Comparison of ENCODE assay signal across 8 cellular contexts in genomic region chr10:72320676-72321247, GRCh38. TPM values are rescaled to one million over a fixed set of nuclear protein-coding genes. Genes with fewer than 3 reads are reported as not detected.
DNase-seq lines count a peak whose midpoint lies in the region; ATAC-seq and TF ChIP-seq lines count a peak whose summit lies in the region.

No MANE protein-coding gene starts in this region.

- no peaks in the 10 kb centered on the region for H3K27me3 ChIP-seq in left lung

- intact Hi-C loops in left lung (cut with DNase I): no loop called here

- peaks cover 42 to 98% of the 10 kb centered on the region in 2 donors for H3K4me1 ChIP-seq in left lung

- ATAC-seq in GM18868 (IDR thresholded peaks at IDR 0.05; ENCODE audit: unreplicated experiment): peak; percentile 61
- peak; percentile 64 for ATAC-seq in HG03039 (IDR thresholded peaks at IDR 0.05; ENCODE audit: unreplicated experiment)
- no peak for ATAC-seq in central memory CD8-positive, alpha-beta T cell (replicated peaks; ENCODE audit: extremely low read depth, poor library complexity, severe bottlenecking)
- ATAC-seq in left lung: peak; percentile 35

- no peak overlapping the region for H3K4me3 ChIP-seq in left lung

- DNase-seq in AG09319 (ENCODE audit: extremely low read depth, low read depth) (peak; percentile 99), NCI-H2107 treated with DMSO at 0.1 percent for 48 hours (lab: John Stamatoyannopoulos, UW; ENCODE audit: unreplicated experiment) (peak; percentile 93), UCSD-AML1 (lab: John Stamatoyannopoulos, UW; ENCODE audit: unreplicated experiment) (peak; percentile 89), left lung (peak in 1 of 2 donors; percentile 81)
- DNase-seq in central memory CD8-positive, alpha-beta T cell (ENCODE audit: low spot score in 2 of 2): no peak
- DNase-seq in stimulated activated CD4-positive, alpha-beta T cell treated with anti-CD3 and anti-CD28 coated beads, TNF-alpha, amount 100 ng/mL, for 4 hours (ENCODE audit: low read depth in 3 of 3): peak in 2 of 3 experiments; percentile 52 to 53

- TF ChIP-seq CTCF in AG09319 (IDR thresholded peaks at IDR 0.05; ENCODE audit: low read depth, low read length): no peak
- no peak for TF ChIP-seq CTCF in left lung (IDR thresholded peaks at IDR 0.05)

- H3K4me3 Mint-ChIP-seq in central memory CD8-positive, alpha-beta T cell: peak overlapping the region; percentile 63

- peak overlapping the region; percentile 95 for H3K27ac Mint-ChIP-seq in central memory CD8-positive, alpha-beta T cell (ENCODE audit: low read depth)

- peaks cover 47% of the 10 kb centered on the region for H3K4me1 Mint-ChIP-seq in central memory CD8-positive, alpha-beta T cell

- H3K27me3 Mint-ChIP-seq in central memory CD8-positive, alpha-beta T cell: no peaks in the 10 kb centered on the region

- H3K27ac ChIP-seq in left lung: peak overlapping the region; percentile 92 to 93

- no peaks in the 10 kb centered on the region for H3K9me3 ChIP-seq in left lung

- H3K36me3 ChIP-seq in left lung: no peaks in the 10 kb centered on the region

- H3K36me3 Mint-ChIP-seq in central memory CD8-positive, alpha-beta T cell (ENCODE audit: insufficient read depth): peaks cover 10% of the 10 kb centered on the region

- no peaks in the 10 kb centered on the region for H3K9me3 Mint-ChIP-seq in central memory CD8-positive, alpha-beta T cell

RNA-seq across cellular contexts. Expression of gene DNAJB12, which starts 34.0 kb away (rescaled TPM):
- 10 to 100 TPM; 30.9 to 38.9 TPM for total RNA-seq in left lung

RNA-seq across cellular contexts. Expression of gene DDIT4, which starts 47.0 kb away (rescaled TPM):
- total RNA-seq in left lung: 10 to 100 TPM; 40.7 to 73.8 TPM

Comparison
In these comparisons a context has a peak if more than half of its experiments do, and no peak if none do; other contexts are left out.
1. DNase-seq: peak in AG09319 (single experiment), NCI-H2107 treated with DMSO at 0.1 percent for 48 hours (single experiment), UCSD-AML1 (single experiment) and stimulated activated CD4-positive, alpha-beta T cell treated with anti-CD3 and anti-CD28 coated beads, TNF-alpha, amount 100 ng/mL, for 4 hours (2 of 3); none in central memory CD8-positive, alpha-beta T cell (0 of 2).